ENCODE assay signal across 15 cellular contexts in the genomic region with DNA sequence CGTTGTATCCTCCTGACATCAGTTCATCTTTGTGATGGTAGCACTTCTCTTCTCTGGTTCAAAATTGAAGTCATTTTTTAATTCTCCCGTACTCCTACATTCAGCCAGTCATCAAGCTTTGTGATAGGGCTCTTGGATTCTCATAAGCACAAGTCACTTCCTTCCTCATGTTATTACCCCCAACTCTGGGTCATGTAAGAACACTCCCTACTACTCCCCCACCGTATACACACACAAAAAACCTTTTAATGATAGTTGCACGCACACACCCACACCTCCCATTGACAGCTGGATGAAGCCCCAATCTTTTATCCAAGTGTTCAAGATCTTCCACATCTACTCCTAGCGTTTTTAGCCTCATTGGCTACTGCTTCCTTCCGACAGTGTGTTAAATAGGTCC. TPM values are rescaled to one million over a fixed set of nuclear protein-coding genes. Genes with fewer than 3 reads are reported as not detected.
A peak's percentile ranks its signal among the peaks of the same experiment; 100 is the strongest.
DNase-seq lines count a peak whose midpoint lies in the region; ATAC-seq and TF ChIP-seq lines count a peak whose summit lies in the region.
"Had no signal": no experiment of that assay in that cellular context is flagged by ENCODE, and none has a peak within 500 bp of the region (broad histone marks: within the 10 kb centered on the region; RNA-seq: fewer than 3 reads in every experiment).

No MANE protein-coding gene starts in this region.

- no peaks in the 10 kb centered on the region for H3K27me3 ChIP-seq in OCI-LY3 (ENCODE audit: low read depth, low read length)
- H3K27me3 ChIP-seq: MG63, thyroid gland had no signal

- intact Hi-C loops in activated CD8-positive, alpha-beta T cell treated with anti-CD3 and anti-CD28 coated beads for 36 hours (cut with micrococcal nuclease): no loop called here

- H3K9me3 ChIP-seq in OCI-LY3 (ENCODE audit: insufficient read depth, low read length): no peaks in the 10 kb centered on the region
- H3K9me3 ChIP-seq: MG63, thyroid gland had no signal

- H3K27me3 Mint-ChIP-seq in activated CD8-positive, alpha-beta T cell treated with anti-CD3 and anti-CD28 coated beads for 36 hours: no peaks in the 10 kb centered on the region
- H3K27me3 Mint-ChIP-seq in activated CD8-positive, alpha-beta T cell treated with anti-CD3 and anti-CD28 coated beads, Interleukin-2, amount 10 ng/mL, durations not matched to agents 7 days and 5 days (ENCODE audit: low read depth): no peaks in the 10 kb centered on the region
- H3K27me3 Mint-ChIP-seq in endothelial cell (ENCODE audit: unreplicated experiment): no peaks in the 10 kb centered on the region
- no peaks in the 10 kb centered on the region for H3K27me3 Mint-ChIP-seq in progenitor cell of endocrine pancreas
- H3K27me3 Mint-ChIP-seq: activated CD4-positive, alpha-beta memory T cell treated with anti-CD3 and anti-CD28 coated beads for 36 hours had no signal

- peaks cover 65% of the 10 kb centered on the region for H4K20me1 ChIP-seq in OCI-LY3 (ENCODE audit: insufficient read depth, low read length)

- peaks cover 41% of the 10 kb centered on the region for H3K4me1 Mint-ChIP-seq in activated CD8-positive, alpha-beta T cell treated with anti-CD3 and anti-CD28 coated beads for 36 hours (ENCODE audit: low read depth)
- H3K4me1 Mint-ChIP-seq in activated CD8-positive, alpha-beta T cell treated with anti-CD3 and anti-CD28 coated beads, Interleukin-2, amount 10 ng/mL, durations not matched to agents 7 days and 5 days (ENCODE audit: low read depth): peaks cover 5% of the 10 kb centered on the region
- H3K4me1 Mint-ChIP-seq in endothelial cell (ENCODE audit: unreplicated experiment) (peaks cover 21% of the 10 kb centered on the region), progenitor cell of endocrine pancreas (ENCODE audit: low read depth) (peaks cover 8% of the 10 kb centered on the region)

- no peak for DNase-seq in activated CD8-positive, alpha-beta T cell treated with anti-CD3 and anti-CD28 coated beads for 36 hours
- no peak for DNase-seq in activated CD8-positive, alpha-beta T cell treated with anti-CD3 and anti-CD28 coated beads, Interleukin-2, amount 10 ng/mL, durations not matched to agents 7 days and 5 days
- DNase-seq in endothelial cell (ENCODE audit: low spot score) (no peak), progenitor cell of endocrine pancreas (ENCODE audit: low spot score, unreplicated experiment) (no peak), hypothalamus (lab: John Stamatoyannopoulos, UW) (no peak)
- DNase-seq: 8988T; activated CD4-positive, alpha-beta memory T cell treated with anti-CD3 and anti-CD28 coated beads for 36 hours; activated naive CD4-positive, alpha-beta T cell treated with anti-CD3 and anti-CD28 coated beads for 36 hours; Calu3; MG63; NCI-H2171; thyroid gland had no signal

- POLR2A ChIA-PET in activated CD8-positive, alpha-beta T cell treated with anti-CD3 and anti-CD28 coated beads for 36 hours (lab: Charles Lee): interaction anchor here (1.2 to 1.7 kb wide), 2 partner anchors 20 to 70 kb away, joined by 3 to 6 read pairs; partner anchors contain the start of gene REEP2
- POLR2A ChIA-PET in activated CD8-positive, alpha-beta T cell treated with anti-CD3 and anti-CD28 coated beads, Interleukin-2, amount 10 ng/mL, durations not matched to agents 7 days and 5 days (lab: Charles Lee): no interaction called here

- peak overlapping the region; percentile 80 for H3K27ac ChIP-seq in OCI-LY3 (ENCODE audit: low read length)
- H3K27ac ChIP-seq: thyroid gland had no signal

- H3K36me3 ChIP-seq in OCI-LY3 (replicated peaks; ENCODE audit: low read depth, low read length): peaks cover 4% of the 10 kb centered on the region

- H3K4me3 ChIP-seq in OCI-LY3 (ENCODE audit: low read length): peak overlapping the region; percentile 59
- H3K4me3 ChIP-seq: MG63, thyroid gland had no signal

- no peak for TF ChIP-seq CTCF in activated CD8-positive, alpha-beta T cell treated with anti-CD3 and anti-CD28 coated beads for 36 hours (IDR thresholded peaks at IDR 0.05)
- TF ChIP-seq CTCF in OCI-LY3 (IDR thresholded peaks at IDR 0.05; ENCODE audit: low read depth, low read length): no peak
- no peak for TF ChIP-seq CTCF in endothelial cell (IDR thresholded peaks at IDR 0.05; ENCODE audit: unreplicated experiment)
- no peak for TF ChIP-seq CTCF in progenitor cell of endocrine pancreas (IDR thresholded peaks at IDR 0.05; ENCODE audit: unreplicated experiment)

- ATAC-seq in activated CD8-positive, alpha-beta T cell treated with anti-CD3 and anti-CD28 coated beads for 36 hours: no peak
- ATAC-seq in activated CD8-positive, alpha-beta T cell treated with anti-CD3 and anti-CD28 coated beads, Interleukin-2, amount 10 ng/mL, durations not matched to agents 7 days and 5 days: no peak
- no peak for ATAC-seq in GM18519 (IDR thresholded peaks at IDR 0.05; ENCODE audit: low FRiP score, unreplicated experiment)
- ATAC-seq in GM18907 (IDR thresholded peaks at IDR 0.05; ENCODE audit: unreplicated experiment): no peak

- H3K4me2 ChIP-seq in OCI-LY3 (ENCODE audit: low read length): peak overlapping the region; percentile 80

- CTCF ChIA-PET in activated CD8-positive, alpha-beta T cell treated with anti-CD3 and anti-CD28 coated beads for 36 hours (lab: Charles Lee): interaction anchor here (1.4 to 8.1 kb wide), 2 partner anchors 16 to 38 kb away, joined by 3 to 89 read pairs; partner anchors contain the start of genes CDC25C and KDM3B
- CTCF ChIA-PET in activated CD8-positive, alpha-beta T cell treated with anti-CD3 and anti-CD28 coated beads, Interleukin-2, amount 10 ng/mL, durations not matched to agents 7 days and 5 days (lab: Charles Lee): interaction anchor here (1.0 to 7.6 kb wide), 4 partner anchors 16 to 300 kb away, joined by 3 to 89 read pairs (median 4); partner anchors contain the start of genes CDC25C and KDM3B

- H3K79me2 ChIP-seq in OCI-LY3 (ENCODE audit: low read length): peaks cover 90% of the 10 kb centered on the region

- no peak overlapping the region for H3K4me3 Mint-ChIP-seq in activated CD8-positive, alpha-beta T cell treated with anti-CD3 and anti-CD28 coated beads for 36 hours
- no peak overlapping the region for H3K4me3 Mint-ChIP-seq in activated CD8-positive, alpha-beta T cell treated with anti-CD3 and anti-CD28 coated beads, Interleukin-2, amount 10 ng/mL, durations not matched to agents 7 days and 5 days
- H3K4me3 Mint-ChIP-seq in endothelial cell (ENCODE audit: unreplicated experiment) (no peak overlapping the region), progenitor cell of endocrine pancreas (ENCODE audit: low read depth) (no peak overlapping the region)
- H3K4me3 Mint-ChIP-seq: activated CD4-positive, alpha-beta memory T cell treated with anti-CD3 and anti-CD28 coated beads for 36 hours; activated naive CD4-positive, alpha-beta T cell treated with anti-CD3 and anti-CD28 coated beads for 36 hours had no signal

- peaks cover 54% of the 10 kb centered on the region for H3K4me1 ChIP-seq in OCI-LY3 (ENCODE audit: low read length)

- H3K36me3 Mint-ChIP-seq in activated CD8-positive, alpha-beta T cell treated with anti-CD3 and anti-CD28 coated beads for 36 hours (ENCODE audit: low read depth): no peaks in the 10 kb centered on the region
- peaks cover 2% of the 10 kb centered on the region for H3K36me3 Mint-ChIP-seq in activated CD8-positive, alpha-beta T cell treated with anti-CD3 and anti-CD28 coated beads, Interleukin-2, amount 10 ng/mL, durations not matched to agents 7 days and 5 days (ENCODE audit: low read depth)
- H3K36me3 Mint-ChIP-seq in endothelial cell (ENCODE audit: low read depth, unreplicated experiment) (no peaks in the 10 kb centered on the region), progenitor cell of endocrine pancreas (ENCODE audit: insufficient read depth) (peaks cover 1% of the 10 kb centered on the region)
- H3K36me3 Mint-ChIP-seq: activated CD4-positive, alpha-beta memory T cell treated with anti-CD3 and anti-CD28 coated beads for 36 hours had no signal

- peak overlapping the region; percentile 19; the same call in 1 of the 2 replicates for H3K9ac ChIP-seq in OCI-LY3 (ENCODE audit: low read length)

- peak overlapping the region; percentile 6 for H3K27ac Mint-ChIP-seq in activated CD8-positive, alpha-beta T cell treated with anti-CD3 and anti-CD28 coated beads for 36 hours
- H3K27ac Mint-ChIP-seq in activated CD8-positive, alpha-beta T cell treated with anti-CD3 and anti-CD28 coated beads, Interleukin-2, amount 10 ng/mL, durations not matched to agents 7 days and 5 days: no peak overlapping the region
- H3K27ac Mint-ChIP-seq in endothelial cell (ENCODE audit: unreplicated experiment): peak overlapping the region; percentile 54
- peak overlapping the region; percentile 34 for H3K27ac Mint-ChIP-seq in progenitor cell of endocrine pancreas
- H3K27ac Mint-ChIP-seq: activated CD4-positive, alpha-beta memory T cell treated with anti-CD3 and anti-CD28 coated beads for 36 hours had no signal

- no peak overlapping the region for H2AFZ ChIP-seq in OCI-LY3 (ENCODE audit: low read depth, low read length)

- no peaks in the 10 kb centered on the region for H3K9me3 Mint-ChIP-seq in activated CD8-positive, alpha-beta T cell treated with anti-CD3 and anti-CD28 coated beads for 36 hours
- H3K9me3 Mint-ChIP-seq in activated CD8-positive, alpha-beta T cell treated with anti-CD3 and anti-CD28 coated beads, Interleukin-2, amount 10 ng/mL, durations not matched to agents 7 days and 5 days (ENCODE audit: insufficient read depth): no peaks in the 10 kb centered on the region
- H3K9me3 Mint-ChIP-seq in endothelial cell (ENCODE audit: unreplicated experiment) (no peaks in the 10 kb centered on the region), progenitor cell of endocrine pancreas (ENCODE audit: low read depth) (no peaks in the 10 kb centered on the region)
- H3K9me3 Mint-ChIP-seq: activated CD4-positive, alpha-beta memory T cell treated with anti-CD3 and anti-CD28 coated beads for 36 hours; activated naive CD4-positive, alpha-beta T cell treated with anti-CD3 and anti-CD28 coated beads for 36 hours had no signal

RNA-seq across cellular contexts. Expression of gene KDM3B, which starts 16.8 kb away (rescaled TPM):
- total RNA-seq in activated CD8-positive, alpha-beta T cell treated with anti-CD3 and anti-CD28 coated beads for 36 hours: 10 to 100 TPM; 41.6 to 41.9 TPM
- 10 to 100 TPM; 53.1 to 55.0 TPM for total RNA-seq in activated CD8-positive, alpha-beta T cell treated with anti-CD3 and anti-CD28 coated beads, Interleukin-2, amount 10 ng/mL, durations not matched to agents 7 days and 5 days
- total RNA-seq in endothelial cell (ENCODE audit: unreplicated experiment) (101 TPM), progenitor cell of endocrine pancreas (118 and 126 TPM in 2 replicates)

RNA-seq across cellular contexts. Expression of gene FAM53C, which starts 31.2 kb away (rescaled TPM):
- total RNA-seq in activated CD8-positive, alpha-beta T cell treated with anti-CD3 and anti-CD28 coated beads for 36 hours: 10 to 100 TPM; 25.8 to 29.1 TPM
- total RNA-seq in activated CD8-positive, alpha-beta T cell treated with anti-CD3 and anti-CD28 coated beads, Interleukin-2, amount 10 ng/mL, durations not matched to agents 7 days and 5 days: 10 to 100 TPM; 26.9 to 29.9 TPM
- total RNA-seq in endothelial cell (ENCODE audit: unreplicated experiment) (49.5 TPM), progenitor cell of endocrine pancreas (56.6 TPM in 2 replicates)

RNA-seq across cellular contexts. Expression of gene CDC25C, which starts 37.6 kb away (rescaled TPM):
- total RNA-seq in activated CD8-positive, alpha-beta T cell treated with anti-CD3 and anti-CD28 coated beads for 36 hours: 10 to 100 TPM; 12.2 to 14.6 TPM
- total RNA-seq in activated CD8-positive, alpha-beta T cell treated with anti-CD3 and anti-CD28 coated beads, Interleukin-2, amount 10 ng/mL, durations not matched to agents 7 days and 5 days: 10 to 100 TPM; 15.0 to 18.3 TPM
- total RNA-seq in endothelial cell (ENCODE audit: unreplicated experiment): 3.8 TPM
- 10.6 and 11.5 TPM in 2 replicates for total RNA-seq in progenitor cell of endocrine pancreas
